Comparison of ENCODE assay signal across 26 cellular contexts in the genomic region with DNA sequence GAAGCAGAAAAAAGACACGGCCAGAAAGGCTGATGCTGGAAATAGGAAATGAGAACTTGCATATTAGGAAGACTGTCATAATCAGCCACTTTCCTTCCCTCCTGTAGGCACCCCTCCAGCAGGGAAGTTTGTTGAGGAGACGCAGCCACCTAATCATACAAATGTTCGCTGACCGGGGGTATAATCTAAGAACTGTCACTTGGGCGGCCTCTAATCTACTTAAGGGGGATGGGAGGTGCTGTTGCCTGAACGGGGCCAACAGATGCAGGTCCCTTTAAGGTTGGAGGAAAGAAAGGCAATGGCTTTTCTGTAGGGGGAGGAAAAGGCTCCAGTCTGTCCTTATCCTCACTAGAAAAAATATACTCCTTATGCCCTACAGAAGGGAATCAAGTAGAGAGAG.
"Had no signal": no experiment of that assay in that cellular context is flagged by ENCODE, and none has a peak within 500 bp of the region (broad histone marks: within the 10 kb centered on the region; RNA-seq: fewer than 3 reads in every experiment).

No MANE protein-coding gene starts in this region.

- H3K4me3 ChIP-seq: SJSA1 had no signal

- H3K9me3 ChIP-seq: SJSA1 had no signal

- H3K4me1 ChIP-seq: SJSA1 had no signal

- H3K27ac ChIP-seq: SJSA1 had no signal

- H3K4me3 Mint-ChIP-seq: activated CD8-positive, alpha-beta T cell treated with anti-CD3 and anti-CD28 coated beads, Interleukin-2, amount 10 ng/mL, durations not matched to agents 7 days and 5 days; brain; T-helper 1 cell treated with Interleukin-12 subunit alpha and Interleukin-12 subunit beta and Interleukin-4 antibody, amounts not matched to agents 30 μg/mL and 1 μg/mL, for 36 hours; WTC11 had no signal

- H3K27ac Mint-ChIP-seq: activated CD8-positive, alpha-beta T cell treated with anti-CD3 and anti-CD28 coated beads, Interleukin-2, amount 10 ng/mL, durations not matched to agents 7 days and 5 days; T-helper 1 cell treated with Interleukin-12 subunit alpha and Interleukin-12 subunit beta and Interleukin-4 antibody, amounts not matched to agents 30 μg/mL and 1 μg/mL, for 36 hours; WTC11 had no signal

- H3K27me3 Mint-ChIP-seq: brain had no signal

- DNase-seq: activated CD4-positive, alpha-beta T cell treated with anti-CD3 and anti-CD28 coated beads for 48 hours; activated CD4-positive, alpha-beta T cell treated with anti-CD3 and anti-CD28 coated beads, Interleukin-2, amount 50 U/mL, for 4 hours; activated CD4-positive, CD25-positive, alpha-beta regulatory T cell treated with anti-CD3 and anti-CD28 coated beads, Interleukin-2, amount 50 U/mL, for 72 hours; activated CD8-positive, alpha-beta memory T cell treated with anti-CD3 and anti-CD28 coated beads, Interleukin-2, amount 50 U/mL, for 48 hours; activated CD8-positive, alpha-beta T cell treated with anti-CD3 and anti-CD28 coated beads, Interleukin-2, amount 10 ng/mL, durations not matched to agents 7 days and 5 days; activated naive CD4-positive, alpha-beta T cell treated with anti-CD3 and anti-CD28 coated beads, Interleukin-2, amount 50 U/mL, for 16 hours; activated T-cell treated with anti-CD3 and anti-CD28 coated beads, Interleukin-2, amount 50 U/mL, for 1 hour; amniotic stem cell; IMR-90; KBM-7; NCI-H1048; NCI-H146; NCI-H1930; NCI-H2171; NCI-H2227 treated with DMSO at 0.1 percent for 48 hours; NCI-H446 treated with DMSO at 0.1 percent for 48 hours; NCI-H524 treated with DMSO at 0.1 percent for 48 hours; NCI-H748 treated with DMSO at 0.1 percent for 48 hours; OCI-M1; RPMI8226; SHP77; SW 1271 had no signal

- ATAC-seq: activated CD8-positive, alpha-beta T cell treated with anti-CD3 and anti-CD28 coated beads, Interleukin-2, amount 10 ng/mL, durations not matched to agents 7 days and 5 days had no signal

- H3K27me3 ChIP-seq: SJSA1 had no signal
